ENCODE assay signal across 1 cellular context in the genomic region with DNA sequence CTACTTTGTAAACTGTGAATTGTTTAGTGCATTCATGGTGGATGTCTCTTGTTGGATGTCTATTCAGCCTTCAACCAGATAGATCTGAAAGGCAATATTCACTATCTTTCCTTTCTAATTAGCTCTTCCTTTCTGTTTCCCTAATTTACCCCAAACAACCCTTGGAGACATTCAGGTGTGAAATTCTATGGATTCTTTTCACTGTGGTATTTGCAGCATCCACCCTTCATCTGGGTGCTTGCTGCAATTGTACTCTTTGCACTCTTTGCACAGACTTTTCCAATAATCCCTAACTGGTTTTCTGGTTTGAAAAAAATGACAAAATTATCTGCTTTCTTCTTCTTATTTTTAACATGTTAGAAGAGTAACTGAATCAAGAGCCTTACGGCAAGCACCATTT.
A peak's percentile ranks its signal among the peaks of the same experiment; 100 is the strongest.
TF ChIP-seq lines count a peak whose summit lies in the region.

No MANE protein-coding gene starts in this region.

TF ChIP-seq in HEK293, 187 proteins besides CTCF, POLR2A, EP300 and RAD21 (continued from another document):
- TF ChIP-seq PRDM2 (tag by site-specific recombination; IDR thresholded peaks at IDR 0.05; ENCODE audit: borderline replicate concordance) (no peak), ZNF324 (tag by site-specific recombination; IDR thresholded peaks at IDR 0.05) (no peak), ZNF558 (tag by site-specific recombination; IDR thresholded peaks at IDR 0.05) (peak; percentile 93)
- TF ChIP-seq, protein P1, sequence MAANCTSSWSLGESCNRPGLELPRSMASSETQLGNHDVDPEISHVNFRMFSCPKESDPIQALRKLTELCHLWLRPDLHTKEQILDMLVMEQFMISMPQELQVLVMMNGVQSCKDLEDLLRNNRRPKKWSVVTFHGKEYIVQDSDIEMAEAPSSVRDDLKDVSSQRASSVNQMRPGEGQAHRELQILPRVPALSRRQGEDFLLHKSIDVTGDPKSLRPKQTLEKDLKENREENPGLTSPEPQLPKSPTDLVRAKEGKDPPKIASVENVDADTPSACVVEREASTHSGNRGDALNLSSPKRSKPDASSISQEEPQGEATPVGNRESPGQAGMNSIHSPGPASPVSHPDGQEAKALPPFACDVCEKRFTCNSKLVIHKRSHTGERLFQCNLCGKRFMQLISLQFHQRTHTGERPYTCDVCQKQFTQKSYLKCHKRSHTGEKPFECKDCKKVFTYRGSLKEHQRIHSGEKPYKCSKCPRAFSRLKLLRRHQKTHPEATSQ (tag by site-specific recombination; IDR thresholded peaks at IDR 0.05), result no peak
TF ChIP-seq in HEK293: peak in this region for 1.
